In genomic region chr3:173003471-173003870, GRCh38 we compare ENCODE assay signal across 1 cellular context.
TF ChIP-seq lines count a peak whose summit lies in the region.

No MANE protein-coding gene starts in this region.

TF ChIP-seq in SK-N-SH, 30 proteins besides CTCF, POLR2A, EP300 and RAD21 (continued from another document):
- no peak for TF ChIP-seq PBX3 (IDR thresholded peaks at IDR 0.05)
- TF ChIP-seq FOXJ3 (CRISPR knock-in tag; IDR thresholded peaks at IDR 0.05) = no peak
- no peak for TF ChIP-seq NRF1 (IDR thresholded peaks at IDR 0.05; ENCODE audit: low read depth, low read length)
- no peak for TF ChIP-seq JUND (IDR thresholded peaks at IDR 0.05)
- TF ChIP-seq RFX5 (IDR thresholded peaks at IDR 0.05; ENCODE audit: low read length) = no peak
